In genomic region chr3:127590282-127590592, GRCh38 we compare ENCODE assay signal across 8 cellular contexts. TPM values are rescaled to one million over a fixed set of nuclear protein-coding genes. Genes with fewer than 3 reads are reported as not detected.
DNase-seq lines count a peak whose midpoint lies in the region; ATAC-seq and TF ChIP-seq lines count a peak whose summit lies in the region.

No MANE protein-coding gene starts in this region.

- peaks cover 28% of the 10 kb centered on the region for H3K4me1 Mint-ChIP-seq in stimulated activated naive CD8-positive, alpha-beta T cell treated with anti-CD3 and anti-CD28 coated beads, Interleukin-15, Interleukin-2, amounts not matched to agents 100 ng/mL and 50 ng/mL, for 24 hours (ENCODE audit: low read depth)

- H3K27me3 Mint-ChIP-seq in stimulated activated naive CD8-positive, alpha-beta T cell treated with anti-CD3 and anti-CD28 coated beads, Interleukin-15, Interleukin-2, amounts not matched to agents 100 ng/mL and 50 ng/mL, for 24 hours = no peaks in the 10 kb centered on the region

- peaks cover 3 to 18% of the 10 kb centered on the region in 2 donors for H3K4me1 ChIP-seq in ascending aorta

- no peaks in the 10 kb centered on the region for H3K9me3 Mint-ChIP-seq in stimulated activated naive CD8-positive, alpha-beta T cell treated with anti-CD3 and anti-CD28 coated beads, Interleukin-15, Interleukin-2, amounts not matched to agents 100 ng/mL and 50 ng/mL, for 24 hours

- TF ChIP-seq CTCF in GM12875 (IDR thresholded peaks at IDR 0.05; ENCODE audit: borderline replicate concordance, insufficient read depth, low read depth, low read length) = no peak
- TF ChIP-seq CTCF in ascending aorta (IDR thresholded peaks at IDR 0.05) = no peak

- intact Hi-C loops in ascending aorta (cut with DNase I) = loop anchor here (1.0 to 10.0 kb wide), 8 partner anchors 8 to 1285 kb away; partner anchors contain the start of genes ACAD9, MCM2, PODXL2 and RAB7A

- no peak for DNase-seq in ascending aorta (ENCODE audit: low spot score in 2 of 2)
- no peak for DNase-seq in NCI-H510A (lab: John Stamatoyannopoulos, UW)
- DNase-seq in SHP77 (lab: John Stamatoyannopoulos, UW) = no peak

- H3K4me3 ChIP-seq in GM12875 (ENCODE audit: low read depth, low read length) = peak overlapping the region; percentile 97
- peak overlapping the region; percentile 83 to 89 for H3K4me3 ChIP-seq in ascending aorta

- no peaks in the 10 kb centered on the region for H3K36me3 Mint-ChIP-seq in stimulated activated naive CD8-positive, alpha-beta T cell treated with anti-CD3 and anti-CD28 coated beads, Interleukin-15, Interleukin-2, amounts not matched to agents 100 ng/mL and 50 ng/mL, for 24 hours (ENCODE audit: low read depth)

- peak; percentile 31 for ATAC-seq in GM21619 (IDR thresholded peaks at IDR 0.05; ENCODE audit: unreplicated experiment)

- H3K27ac ChIP-seq in KOPT-K1 (ENCODE audit: low read depth, low read length, poor library complexity, severe bottlenecking) = peak overlapping the region; percentile 65
- H3K27ac ChIP-seq in ascending aorta = peak overlapping the region; percentile 89 to 90
- peak overlapping the region; percentile 83 for H3K27ac ChIP-seq in layer of hippocampus (ENCODE audit: low read depth, low read length)

- H3K36me3 ChIP-seq in KOPT-K1 (ENCODE audit: insufficient read depth, low read length) (peaks cover 4% of the 10 kb centered on the region; the same call in 1 of the 2 replicates), ascending aorta (no peaks in the 10 kb centered on the region)

- H3K4me3 Mint-ChIP-seq in stimulated activated naive CD8-positive, alpha-beta T cell treated with anti-CD3 and anti-CD28 coated beads, Interleukin-15, Interleukin-2, amounts not matched to agents 100 ng/mL and 50 ng/mL, for 24 hours = peak overlapping the region; percentile 90

- H3K9me3 ChIP-seq in KOPT-K1 (ENCODE audit: insufficient read depth, low read length, poor library complexity, severe bottlenecking) (no peaks in the 10 kb centered on the region), ascending aorta (no peaks in the 10 kb centered on the region)

- H3K27me3 ChIP-seq in ascending aorta = no peaks in the 10 kb centered on the region
- no peaks in the 10 kb centered on the region for H3K27me3 ChIP-seq in layer of hippocampus (ENCODE audit: control insufficient read depth, insufficient read depth, low read length)

- H3K27ac Mint-ChIP-seq in stimulated activated naive CD8-positive, alpha-beta T cell treated with anti-CD3 and anti-CD28 coated beads, Interleukin-15, Interleukin-2, amounts not matched to agents 100 ng/mL and 50 ng/mL, for 24 hours = peak overlapping the region; percentile 94

RNA-seq across cellular contexts. Expression of gene TPRA1, which starts 0.3 kb away (rescaled TPM):
- 87.1 TPM for total RNA-seq in ascending aorta

RNA-seq across cellular contexts. Expression of gene MCM2, which starts 8.0 kb away (rescaled TPM):
- total RNA-seq in ascending aorta = 1.9 TPM

RNA-seq across cellular contexts. Expression of gene PODXL2, which starts 38.7 kb away (rescaled TPM):
- 1.6 TPM for total RNA-seq in ascending aorta
